ENCODE assay signal across 18 cellular contexts in genomic region chr15:53512029-53512428, GRCh38.
A peak's percentile ranks its signal among the peaks of the same experiment; 100 is the strongest.
DNase-seq lines count a peak whose midpoint lies in the region; ATAC-seq and TF ChIP-seq lines count a peak whose summit lies in the region.
"Had no signal": no experiment of that assay in that cellular context is flagged by ENCODE, and none has a peak within 500 bp of the region (broad histone marks: within the 10 kb centered on the region; RNA-seq: fewer than 3 reads in every experiment).

No MANE protein-coding gene starts in this region.

- no peak overlapping the region for H2BK12ac ChIP-seq in H9 (ENCODE audit: insufficient read length, low read depth, low read length)

- H3K79me1 ChIP-seq in H9 (ENCODE audit: insufficient read depth, low read depth, low read length, poor library complexity, severe bottlenecking) = no peaks in the 10 kb centered on the region

- H3K23me2 ChIP-seq in H9 (ENCODE audit: insufficient read length, low read depth, low read length, poor library complexity, severe bottlenecking) = no peaks in the 10 kb centered on the region

- H2BK15ac ChIP-seq in H9 (ENCODE audit: low read depth, low read length) = no peak overlapping the region

- H3K9me3 ChIP-seq in H9 (ENCODE audit: control insufficient read depth, low read depth, low read length) = no peaks in the 10 kb centered on the region
- H3K9me3 ChIP-seq in stomach = no peaks in the 10 kb centered on the region
- H3K9me3 ChIP-seq: prostate gland had no signal

- TF ChIP-seq POLR2A in stomach (IDR thresholded peaks at IDR 0.05) = no peak

- H3K27ac Mint-ChIP-seq in H9 (no peak overlapping the region), brain (no peak overlapping the region), nephron (no peak overlapping the region)
- no peak overlapping the region for H3K27ac Mint-ChIP-seq in T-helper 2 cell treated with Interferon-gamma antibody and Interleukin-4, amounts not matched to agents 5 μg/mL and 100 μg/mL, for 36 hours
- H3K27ac Mint-ChIP-seq: mesothelial cell of epicardium, natural killer cell had no signal

- H3K18ac ChIP-seq in H9 (ENCODE audit: insufficient read length, low read depth, low read length) = no peak overlapping the region

- H2BK5ac ChIP-seq in H9 (ENCODE audit: insufficient read length, low read length) = no peak overlapping the region

- no peak overlapping the region for H3K9ac ChIP-seq in H9 (ENCODE audit: extremely low read depth, insufficient read length, low read length)

- TF ChIP-seq CTCF in H9 (conservative IDR thresholded peaks at IDR 0.05) (peak; percentile 55; the same call in 2 of the 3 replicates), brain (conservative IDR thresholded peaks at IDR 0.05) (peak; percentile 24 to 50), nephron (IDR thresholded peaks at IDR 0.05; ENCODE audit: unreplicated experiment in 3 of 3) (peak; percentile 11 to 15 (median 12)), stomach (IDR thresholded peaks at IDR 0.05) (peak in 1 of 7 experiments; percentile 42)

- no peak overlapping the region for H2BK120ac ChIP-seq in H9 (ENCODE audit: low read depth, low read length, poor library complexity, severe bottlenecking)

- no peak overlapping the region for H3K4me2 ChIP-seq in H9 (ENCODE audit: insufficient read depth, insufficient read length, low read length)

- no peaks in the 10 kb centered on the region for H3K27me3 Mint-ChIP-seq in H9 (ENCODE audit: low read depth)
- H3K27me3 Mint-ChIP-seq in brain = peaks cover 3% of the 10 kb centered on the region
- no peaks in the 10 kb centered on the region for H3K27me3 Mint-ChIP-seq in nephron (ENCODE audit: low read depth)
- no peaks in the 10 kb centered on the region for H3K27me3 Mint-ChIP-seq in T-helper 2 cell treated with Interferon-gamma antibody and Interleukin-4, amounts not matched to agents 5 μg/mL and 100 μg/mL, for 36 hours (ENCODE audit: low read depth)

- H3T11ph ChIP-seq in H9 (ENCODE audit: low read length) = no peak overlapping the region

- H3K56ac ChIP-seq in H9 (ENCODE audit: insufficient read length, low read depth, low read length) = no peak overlapping the region

- no peak for TF ChIP-seq EP300 in stomach (IDR thresholded peaks at IDR 0.05)

- no peaks in the 10 kb centered on the region for H3K36me3 ChIP-seq in stomach
- H3K36me3 ChIP-seq: prostate gland had no signal

- H3K4me1 Mint-ChIP-seq in H9 = no peaks in the 10 kb centered on the region
- H3K4me1 Mint-ChIP-seq in brain = no peaks in the 10 kb centered on the region
- H3K4me1 Mint-ChIP-seq in nephron = no peaks in the 10 kb centered on the region
- H3K4me1 Mint-ChIP-seq in T-helper 2 cell treated with Interferon-gamma antibody and Interleukin-4, amounts not matched to agents 5 μg/mL and 100 μg/mL, for 36 hours (ENCODE audit: low read depth) = no peaks in the 10 kb centered on the region
- H3K4me1 Mint-ChIP-seq: CD8-positive, alpha-beta memory T cell; mesothelial cell of epicardium; natural killer cell had no signal

- no peaks in the 10 kb centered on the region for H3K9me3 Mint-ChIP-seq in H9
- no peaks in the 10 kb centered on the region for H3K9me3 Mint-ChIP-seq in brain
- no peaks in the 10 kb centered on the region for H3K9me3 Mint-ChIP-seq in nephron
- no peaks in the 10 kb centered on the region for H3K9me3 Mint-ChIP-seq in T-helper 2 cell treated with Interferon-gamma antibody and Interleukin-4, amounts not matched to agents 5 μg/mL and 100 μg/mL, for 36 hours
- H3K9me3 Mint-ChIP-seq: mesothelial cell of epicardium had no signal

- H3K79me2 ChIP-seq in H9 (ENCODE audit: insufficient read depth, low read length) = no peaks in the 10 kb centered on the region

- no peak overlapping the region for H3K4ac ChIP-seq in H9 (ENCODE audit: low read depth, low read length)

- H4K20me1 ChIP-seq in H9 (ENCODE audit: control insufficient read depth, insufficient read depth, insufficient read length) = no peaks in the 10 kb centered on the region

- H3K27me3 ChIP-seq in H9 (ENCODE audit: insufficient read depth, low read length) = no peaks in the 10 kb centered on the region
- no peaks in the 10 kb centered on the region for H3K27me3 ChIP-seq in stomach

- no peak overlapping the region for H3K14ac ChIP-seq in H9 (ENCODE audit: insufficient read depth, low read length)

- ATAC-seq in GM18502 (IDR thresholded peaks at IDR 0.05; ENCODE audit: poor library complexity, unreplicated experiment) (no peak), HG03457 (IDR thresholded peaks at IDR 0.05; ENCODE audit: unreplicated experiment) (no peak)
- ATAC-seq: left colon; natural killer cell; stimulated activated naive CD8-positive, alpha-beta T cell treated with anti-CD3 and anti-CD28 coated beads, Interleukin-15, Interleukin-2, amounts not matched to agents 100 U/mL and 50 U/mL, for 24 hours had no signal

- no peaks in the 10 kb centered on the region for H3K36me3 Mint-ChIP-seq in H9 (ENCODE audit: insufficient read depth in 1 of 3, low read depth in 3 of 3)
- no peaks in the 10 kb centered on the region for H3K36me3 Mint-ChIP-seq in brain
- no peaks in the 10 kb centered on the region for H3K36me3 Mint-ChIP-seq in nephron (ENCODE audit: low read depth)
- no peaks in the 10 kb centered on the region for H3K36me3 Mint-ChIP-seq in T-helper 2 cell treated with Interferon-gamma antibody and Interleukin-4, amounts not matched to agents 5 μg/mL and 100 μg/mL, for 36 hours (ENCODE audit: low read depth)
- H3K36me3 Mint-ChIP-seq: CD8-positive, alpha-beta memory T cell; mesothelial cell of epicardium; natural killer cell had no signal

- WGBS in H9 (ENCODE audit: extremely low coverage, insufficient read length, low lambda C conversion rate) = no CpG with 5 or more reads among the region's 2 CpGs
- WGBS in stomach, 5 donors = 59 to 74% (median 71%) methylated on average over 2 of the region's 2 CpGs

- no peak overlapping the region for H4K91ac ChIP-seq in H9 (ENCODE audit: insufficient read length, low read depth, low read length)

- no peak overlapping the region for H3K23ac ChIP-seq in H9 (ENCODE audit: insufficient read length, low read depth, low read length)

- H2BK20ac ChIP-seq in H9 (ENCODE audit: low read depth, low read length, poor library complexity, severe bottlenecking) = no peak overlapping the region

- no peak overlapping the region for H2AK5ac ChIP-seq in H9 (ENCODE audit: insufficient read length, low read length)

- no peak overlapping the region for H3K4me3 ChIP-seq in stomach
- H3K4me3 ChIP-seq: prostate gland had no signal

- H3K4me3 Mint-ChIP-seq in H9 (no peak overlapping the region), brain (no peak overlapping the region), nephron (no peak overlapping the region)
- H3K4me3 Mint-ChIP-seq in T-helper 2 cell treated with Interferon-gamma antibody and Interleukin-4, amounts not matched to agents 5 μg/mL and 100 μg/mL, for 36 hours = no peak overlapping the region
- H3K4me3 Mint-ChIP-seq: CD8-positive, alpha-beta memory T cell; mesothelial cell of epicardium; natural killer cell had no signal

- DNase-seq in DMS53 (lab: John Stamatoyannopoulos, UW) (peak; percentile 63), H9 (no peak), stomach (no peak)
- DNase-seq in T-helper 2 cell treated with Interferon-gamma antibody and Interleukin-4, amounts not matched to agents 5 μg/mL and 100 μg/mL, for 36 hours (ENCODE audit: low spot score) = no peak
- DNase-seq: CD8-positive, alpha-beta memory T cell; glutamatergic neuron; left colon; natural killer cell; NCI-H2171; NCI-H774; stimulated activated naive CD8-positive, alpha-beta T cell treated with anti-CD3 and anti-CD28 coated beads, Interleukin-15, Interleukin-2, amounts not matched to agents 100 U/mL and 50 U/mL, for 24 hours; trophoblast cell had no signal

- H2AFZ ChIP-seq in H9 (ENCODE audit: low read length) = no peak overlapping the region

- H3K4me1 ChIP-seq in H9 (ENCODE audit: insufficient read depth, low read length) = no peaks in the 10 kb centered on the region
- H3K4me1 ChIP-seq in stomach = no peaks in the 10 kb centered on the region
- H3K4me1 ChIP-seq: prostate gland had no signal

- no peak overlapping the region for H4K5ac ChIP-seq in H9 (ENCODE audit: insufficient read length, low read depth, low read length)

- intact Hi-C loops in stomach (cut with DNase I; ENCODE audit: low total_unique reads) = no loop called here

- H3K27ac ChIP-seq in H9 (ENCODE audit: insufficient read length, low read depth, low read length) = no peak overlapping the region
- H3K27ac ChIP-seq in stomach = no peak overlapping the region
- H3K27ac ChIP-seq: prostate gland had no signal

- H4K8ac ChIP-seq in H9 (replicated peaks; ENCODE audit: insufficient read length, low read depth, low read length) = no peak overlapping the region
